In genomic region chr13:27375686-27376326, GRCh38 we compare ENCODE assay signal across 8 cellular contexts. TPM values are rescaled to one million over a fixed set of nuclear protein-coding genes. Genes with fewer than 3 reads are reported as not detected.
A peak's percentile ranks its signal among the peaks of the same experiment; 100 is the strongest.
DNase-seq lines count a peak whose midpoint lies in the region; ATAC-seq, FAIRE-seq and TF ChIP-seq lines count a peak whose summit lies in the region.

No MANE protein-coding gene starts in this region.

- H3K4me3 Mint-ChIP-seq in activated CD8-positive, alpha-beta memory T cell treated with anti-CD3 and anti-CD28 coated beads, Interleukin-2, amount 10 ng/mL, durations not matched to agents 7 days and 5 days, result no peak overlapping the region
- H3K4me3 Mint-ChIP-seq in neural progenitor cell, result peak overlapping the region; percentile 2
- H3K4me3 Mint-ChIP-seq in type B pancreatic cell, result no peak overlapping the region

- H3K4me1 Mint-ChIP-seq in activated CD8-positive, alpha-beta memory T cell treated with anti-CD3 and anti-CD28 coated beads, Interleukin-2, amount 10 ng/mL, durations not matched to agents 7 days and 5 days, result peaks cover 4% of the 10 kb centered on the region
- peaks cover 7% of the 10 kb centered on the region for H3K4me1 Mint-ChIP-seq in neural progenitor cell
- peaks cover 5% of the 10 kb centered on the region for H3K4me1 Mint-ChIP-seq in type B pancreatic cell (ENCODE audit: unreplicated experiment)

- H3K27me3 ChIP-seq in esophagus muscularis mucosa (peaks cover 0 to 36% (median 0%) of the 10 kb centered on the region in 4 donors), neural progenitor cell (peaks cover 24% of the 10 kb centered on the region)

- H3K79me2 ChIP-seq in neural progenitor cell (ENCODE audit: low read depth), result no peaks in the 10 kb centered on the region

- H3K9me3 ChIP-seq in A549 (no peaks in the 10 kb centered on the region), esophagus muscularis mucosa (no peaks in the 10 kb centered on the region), neural progenitor cell (ENCODE audit: low read depth) (no peaks in the 10 kb centered on the region)

- no peak for TF ChIP-seq POLR2A in A549 (IDR thresholded peaks at IDR 0.05; ENCODE audit: low read length)
- TF ChIP-seq POLR2A in esophagus muscularis mucosa (IDR thresholded peaks at IDR 0.05; ENCODE audit: low read depth), result no peak

- CTCF ChIA-PET in A549 (lab: Yijun Ruan, JAX), result interaction anchor here (0.5 to 8.4 kb wide), 17 partner anchors 8 to 608 kb away, joined by 3 to 96 read pairs (median 4); partner anchors contain the start of gene GTF3A
- CTCF ChIA-PET in activated CD8-positive, alpha-beta memory T cell treated with anti-CD3 and anti-CD28 coated beads, Interleukin-2, amount 10 ng/mL, durations not matched to agents 7 days and 5 days (lab: Charles Lee), result interaction anchor here (0.9 to 5.7 kb wide), 12 partner anchors 14 to 608 kb away, joined by 3 to 63 read pairs (median 4); no protein-coding TSS in a partner anchor

- H3K4me3 ChIP-seq in A549, result no peak overlapping the region
- H3K4me3 ChIP-seq in esophagus muscularis mucosa, result no peak overlapping the region
- no peak overlapping the region for H3K4me3 ChIP-seq in neural progenitor cell

- WGBS in A549 (ENCODE audit: missing lambda C conversion rate), result 52% methylated on average over 11 of the region's 15 CpGs
- 62% methylated on average over 15 of the region's 15 CpGs for WGBS in esophagus muscularis mucosa

- TF ChIP-seq CTCF in A549 (IDR thresholded peaks at IDR 0.05) (peak; percentile 45; the same call in 2 of the 3 replicates), esophagus muscularis mucosa (IDR thresholded peaks at IDR 0.05) (peak; percentile 69 to 86 (median 76)), neural progenitor cell (IDR thresholded peaks at IDR 0.05) (peak; percentile 81), type B pancreatic cell (conservative IDR thresholded peaks at IDR 0.05) (peak; percentile 90)

- H3K27ac ChIP-seq in A549, result no peak overlapping the region
- no peak overlapping the region for H3K27ac ChIP-seq in esophagus muscularis mucosa (replicated peaks in 1 of 4)
- H3K27ac ChIP-seq in neural progenitor cell, result no peak overlapping the region

- H3K36me3 ChIP-seq in esophagus muscularis mucosa, result no peaks in the 10 kb centered on the region
- H3K36me3 ChIP-seq in neural progenitor cell, result no peaks in the 10 kb centered on the region

- no peaks in the 10 kb centered on the region for H4K20me1 ChIP-seq in neural progenitor cell (ENCODE audit: low read depth)

- TF ChIP-seq EP300 in A549 (IDR thresholded peaks at IDR 0.05) (no peak), esophagus muscularis mucosa (IDR thresholded peaks at IDR 0.05) (no peak)

- POLR2A ChIA-PET in A549 (lab: Yijun Ruan, JAX), result interaction anchor here (0.6 kb wide), 1 partner anchor 74 kb away, joined by 3 read pairs; no protein-coding TSS in a partner anchor

- intact Hi-C loops in esophagus muscularis mucosa (cut with DNase I), result loop anchor here (2.0 to 5.0 kb wide), 3 partner anchors 46 to 453 kb away; partner anchors contain the start of gene GTF3A

- FAIRE-seq in A549 (lab: Jason Lieb, UNC), result no peak

- DNase-seq in A549 (ENCODE audit: low read depth in 1 of 2, low spot score in 1 of 2) (peak; percentile 59 to 62), GM19238 (ENCODE audit: insufficient read length, low spot score) (peak; percentile 42), NCI-H82 treated with DMSO at 0.1 percent for 48 hours (lab: John Stamatoyannopoulos, UW; ENCODE audit: unreplicated experiment) (peak; percentile 31), esophagus muscularis mucosa (ENCODE audit: extremely low spot score) (no peak), neural progenitor cell (ENCODE audit: low spot score) (peak; percentile 74), type B pancreatic cell (ENCODE audit: extremely low spot score, unreplicated experiment) (no peak)
- peak; percentile 60 for DNase-seq in activated CD8-positive, alpha-beta memory T cell treated with anti-CD3 and anti-CD28 coated beads, Interleukin-2, amount 10 ng/mL, durations not matched to agents 7 days and 5 days

- ATAC-seq in A549, result peak; percentile 60 to 78; a peak in 4 of 6 replicates
- ATAC-seq in activated CD8-positive, alpha-beta memory T cell treated with anti-CD3 and anti-CD28 coated beads, Interleukin-2, amount 10 ng/mL, durations not matched to agents 7 days and 5 days, result no peak
- ATAC-seq in HG02885 (IDR thresholded peaks at IDR 0.05; ENCODE audit: poor library complexity, unreplicated experiment), result no peak

- H3K4me2 ChIP-seq in A549 (no peak overlapping the region; the same call in 2 of the 3 replicates), neural progenitor cell (no peak overlapping the region)

- H3K4me1 ChIP-seq in A549 (0 out of 3 replicates have a peak, but pooled peaks cover 4% of the 10 kb centered on the region), esophagus muscularis mucosa (peaks cover 0 to 16% (median 7%) of the 10 kb centered on the region in 4 donors), neural progenitor cell (peaks cover 6% of the 10 kb centered on the region)

- H3K9ac ChIP-seq in neural progenitor cell, result no peak overlapping the region

- H3K9me3 Mint-ChIP-seq in activated CD8-positive, alpha-beta memory T cell treated with anti-CD3 and anti-CD28 coated beads, Interleukin-2, amount 10 ng/mL, durations not matched to agents 7 days and 5 days (ENCODE audit: low read depth), result no peaks in the 10 kb centered on the region
- H3K9me3 Mint-ChIP-seq in neural progenitor cell (peaks cover 5% of the 10 kb centered on the region), type B pancreatic cell (no peaks in the 10 kb centered on the region)

- H3K27ac Mint-ChIP-seq in activated CD8-positive, alpha-beta memory T cell treated with anti-CD3 and anti-CD28 coated beads, Interleukin-2, amount 10 ng/mL, durations not matched to agents 7 days and 5 days, result no peak overlapping the region
- H3K27ac Mint-ChIP-seq in neural progenitor cell (no peak overlapping the region), type B pancreatic cell (no peak overlapping the region)

- peaks cover 10% of the 10 kb centered on the region for H3K27me3 Mint-ChIP-seq in activated CD8-positive, alpha-beta memory T cell treated with anti-CD3 and anti-CD28 coated beads, Interleukin-2, amount 10 ng/mL, durations not matched to agents 7 days and 5 days
- H3K27me3 Mint-ChIP-seq in neural progenitor cell (ENCODE audit: insufficient read depth, low read depth), result peaks cover 28% of the 10 kb centered on the region
- peaks cover 51% of the 10 kb centered on the region for H3K27me3 Mint-ChIP-seq in type B pancreatic cell

- no peak overlapping the region for H2AFZ ChIP-seq in neural progenitor cell (replicated peaks)

- H3K36me3 Mint-ChIP-seq in activated CD8-positive, alpha-beta memory T cell treated with anti-CD3 and anti-CD28 coated beads, Interleukin-2, amount 10 ng/mL, durations not matched to agents 7 days and 5 days, result no peaks in the 10 kb centered on the region
- H3K36me3 Mint-ChIP-seq in neural progenitor cell (no peaks in the 10 kb centered on the region), type B pancreatic cell (no peaks in the 10 kb centered on the region)

- H3F3A ChIP-seq in neural progenitor cell (ENCODE audit: low read depth), result peaks cover 5% of the 10 kb centered on the region

- peak in 1 of 2 experiments; percentile 23; a peak in 2 of 5 replicates for TF ChIP-seq RAD21 in A549 (conservative IDR thresholded peaks at IDR 0.05 in 1 of 2, IDR thresholded peaks at IDR 0.05 in 1 of 2)

TF ChIP-seq in A549, 52 proteins besides CTCF, POLR2A, EP300 and RAD21:
- TF ChIP-seq ZC3H11A (IDR thresholded peaks at IDR 0.05), result no peak
- no peak for TF ChIP-seq BCL3 (IDR thresholded peaks at IDR 0.05)
- TF ChIP-seq SMC3 (IDR thresholded peaks at IDR 0.05), result peak; percentile 31; the same call in 2 of the 3 replicates

RNA-seq across cellular contexts. Expression of gene GTF3A, which starts 48.6 kb away (rescaled TPM):
- polyA plus RNA-seq in A549 (2011; rRNA removed) (125 and 132 TPM in 2 replicates), A549 (2017; fragmentation: RNase III; extraction: RNeasy Plus Mini Kit Qiagen cat#74134 plus additional on column Dnase treatment) (93.1 to 99.6 TPM (median 93.4 TPM) in 3 replicates)
- 70.0 and 94.7 TPM in 2 replicates for polyA plus RNA-seq in A549 (2012; cell fraction: cytosol; rRNA removed)
- polyA plus RNA-seq in A549 (2012; cell fraction: nucleus; rRNA removed), result 45.4 and 53.6 TPM in 2 replicates
- 38.5 and 41.4 TPM in 2 replicates for polyA minus RNA-seq in A549 (2011; rRNA and poly(A)+ RNA removed)
- 100 to 1,000 TPM; 189 to 225 TPM for total RNA-seq in activated CD8-positive, alpha-beta memory T cell treated with anti-CD3 and anti-CD28 coated beads, Interleukin-2, amount 10 ng/mL, durations not matched to agents 7 days and 5 days
- total RNA-seq in esophagus muscularis mucosa (100 to 1,000 TPM; 129 to 197 (median 140) TPM), neural progenitor cell (ENCODE audit: low replicate concordance) (78.4 and 126 TPM in 2 replicates), type B pancreatic cell (ENCODE audit: low replicate concordance) (68.0 and 69.0 TPM in 2 replicates)

Comparison
In these comparisons a context has a peak if more than half of its experiments do, and no peak if none do; other contexts are left out.
1. ATAC-seq: peak in A549 (2 of 2); none in activated CD8-positive, alpha-beta memory T cell treated with anti-CD3 and anti-CD28 coated beads, Interleukin-2, amount 10 ng/mL, durations not matched to agents 7 days and 5 days (single experiment) and HG02885 (single experiment).
2. DNase-seq: peak in A549 (2 of 2), GM19238 (single experiment), NCI-H82 treated with DMSO at 0.1 percent for 48 hours (single experiment), activated CD8-positive, alpha-beta memory T cell treated with anti-CD3 and anti-CD28 coated beads, Interleukin-2, amount 10 ng/mL, durations not matched to agents 7 days and 5 days (single experiment) and neural progenitor cell (single experiment); none in esophagus muscularis mucosa (single experiment) and type B pancreatic cell (single experiment).
3. Peak in every context shown above with its lines, with median percentiles within 50 percentile points of each other: CTCF ChIP-seq.